In the genomic region with DNA sequence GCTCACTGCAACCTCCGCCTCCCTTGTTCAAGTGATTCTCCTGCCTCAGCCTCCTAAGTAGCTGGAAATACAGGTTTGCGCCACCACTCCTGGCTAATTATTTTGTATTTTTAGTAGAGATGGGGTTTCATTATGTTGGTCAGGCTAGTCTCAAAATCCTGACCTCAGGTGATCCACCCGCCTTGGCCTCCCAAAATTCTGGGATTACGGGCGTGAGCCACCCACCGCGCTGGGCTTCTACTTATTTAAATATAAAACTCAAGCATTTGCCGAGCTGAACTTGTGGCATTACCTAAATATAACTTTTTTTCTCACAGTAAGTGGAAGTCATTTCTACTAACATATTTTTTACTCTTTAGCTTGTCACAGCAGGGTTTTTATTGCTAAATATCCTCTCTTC, we compare ENCODE assay signal across 3 cellular contexts.
"Had no signal": no experiment of that assay in that cellular context is flagged by ENCODE, and none has a peak within 500 bp of the region (broad histone marks: within the 10 kb centered on the region; RNA-seq: fewer than 3 reads in every experiment).

No MANE protein-coding gene starts in this region.

- DNase-seq: IMR-90, KBM-7, KG1 had no signal
